ENCODE assay signal across 23 cellular contexts in the genomic region with DNA sequence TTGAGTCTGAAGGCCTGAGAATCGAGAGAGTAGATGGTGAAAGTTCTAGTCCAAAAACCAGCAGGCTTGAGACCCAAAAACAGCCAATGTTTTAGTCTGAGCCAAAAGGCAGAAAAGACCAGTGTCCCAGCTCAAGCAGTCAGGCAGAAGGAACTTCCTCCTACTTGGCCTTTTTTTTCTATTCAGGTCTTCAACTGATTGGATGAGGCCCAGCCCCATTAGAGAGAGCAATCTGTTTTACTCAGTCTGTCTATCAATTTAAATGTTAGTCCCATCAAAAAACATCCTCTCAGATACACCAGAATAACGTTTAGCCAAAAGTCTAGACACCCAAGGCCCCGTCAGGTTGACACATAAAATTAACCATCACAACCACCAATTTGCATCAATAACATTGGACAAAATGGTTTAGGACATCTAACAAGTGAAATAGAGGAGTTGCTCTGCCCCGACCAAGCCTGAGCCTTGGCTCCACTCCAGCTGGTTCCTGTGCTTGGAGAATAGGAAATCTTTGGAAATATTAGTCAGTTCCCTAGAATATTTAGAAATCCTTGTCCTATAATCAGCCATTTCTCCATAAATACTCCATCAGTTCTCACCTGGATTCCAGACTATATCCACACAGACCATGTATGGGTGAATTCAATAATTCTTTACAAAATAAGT.
"Had no signal": no experiment of that assay in that cellular context is flagged by ENCODE, and none has a peak within 500 bp of the region (broad histone marks: within the 10 kb centered on the region; RNA-seq: fewer than 3 reads in every experiment).

No MANE protein-coding gene starts in this region.

- H3K4me3 ChIP-seq: gastrocnemius medialis, mucosa of descending colon, tibial nerve, uterus had no signal

- H3K27me3 ChIP-seq: gastrocnemius medialis, tibial nerve, uterus had no signal

- DNase-seq: activated CD4-positive, alpha-beta memory T cell treated with anti-CD3 and anti-CD28 coated beads, Interleukin-2, amount 10 ng/mL, durations not matched to agents 7 days and 5 days; activated CD4-positive, alpha-beta T cell treated with anti-CD3 and anti-CD28 coated beads for 48 hours; activated effector memory CD4-positive, alpha-beta T cell treated with Interleukin-2 at 50 U/mL for 16 hours; activated naive CD4-positive, alpha-beta T cell treated with anti-CD3 and anti-CD28 coated beads for 36 hours; activated naive CD8-positive, alpha-beta T cell treated with anti-CD3 and anti-CD28 coated beads, Interleukin-2, amount 10 ng/mL, durations not matched to agents 7 days and 5 days; activated T-cell treated with anti-CD3 and anti-CD28 coated beads, Interleukin-2, amount 50 U/mL, for 72 hours; amniotic stem cell; cortex of kidney; gastrocnemius medialis; head of caudate nucleus; hypothalamus; mucosa of descending colon; nephron progenitor cell; nucleus accumbens; small intestine; stimulated activated CD4-positive, alpha-beta T cell treated with anti-CD3 and anti-CD28 coated beads, Interleukin-2, amount 100 ng/mL, for 24 hours; stimulated activated naive CD8-positive, alpha-beta T cell treated with anti-CD3 and anti-CD28 coated beads, Interleukin-15, amount 100 ng/mL, for 72 hours; T-helper 17 cell; uterus had no signal

- H3K36me3 ChIP-seq: gastrocnemius medialis, tibial nerve, uterus had no signal

- ATAC-seq: activated T-cell treated with anti-CD3 and anti-CD28 coated beads, Interleukin-2, amount 50 U/mL, for 72 hours; gastrocnemius medialis; mucosa of descending colon; sciatic nerve; stimulated activated effector memory CD8-positive, alpha-beta T cell treated with anti-CD3 and anti-CD28 coated beads, Interleukin-12 subunit alpha, Interleukin-12 subunit beta, amount 100 ng/mL, for 72 hours; stimulated activated naive CD8-positive, alpha-beta T cell treated with anti-CD3 and anti-CD28 coated beads, Interleukin-15, amount 100 ng/mL, for 72 hours; T-helper 17 cell had no signal

- H3K9me3 ChIP-seq: gastrocnemius medialis, uterus had no signal

- H3K27ac ChIP-seq: gastrocnemius medialis, parathyroid adenoma, tibial nerve, uterus had no signal

- H3K4me1 ChIP-seq: gastrocnemius medialis, parathyroid adenoma, tibial nerve, uterus had no signal
